In genomic region chr11:5891216-5891800, GRCh38 we compare ENCODE assay signal across 8 cellular contexts. TPM values are rescaled to one million over a fixed set of nuclear protein-coding genes. Genes with fewer than 3 reads are reported as not detected.
DNase-seq lines count a peak whose midpoint lies in the region; ATAC-seq and TF ChIP-seq lines count a peak whose summit lies in the region.

No MANE protein-coding gene starts in this region.

- 63 to 71% (median 66%) methylated on average over 4 of the region's 4 CpGs for WGBS in psoas muscle, 3 donors

- ATAC-seq in psoas muscle = no peak
- ATAC-seq in GM19035 (IDR thresholded peaks at IDR 0.05; ENCODE audit: unreplicated experiment) = no peak
- no peak for ATAC-seq in HG03097 (IDR thresholded peaks at IDR 0.05; ENCODE audit: low FRiP score, unreplicated experiment)

- H3K4me3 ChIP-seq in coronary artery (no peak overlapping the region), psoas muscle (no peak overlapping the region)

- no peaks in the 10 kb centered on the region for H3K4me1 ChIP-seq in psoas muscle

- H3K27ac ChIP-seq in coronary artery = no peak overlapping the region
- H3K27ac ChIP-seq in psoas muscle = no peak overlapping the region

- no peaks in the 10 kb centered on the region for H3K36me3 ChIP-seq in psoas muscle (ENCODE audit: insufficient read depth in 1 of 2, low read depth in 1 of 2)

- TF ChIP-seq CTCF in coronary artery (IDR thresholded peaks at IDR 0.05) (peak; percentile 51), psoas muscle (IDR thresholded peaks at IDR 0.05) (peak; percentile 37)

- no peaks in the 10 kb centered on the region for H3K9me3 ChIP-seq in psoas muscle

- intact Hi-C loops in psoas muscle (cut with DNase I) = no loop called here

- no peaks in the 10 kb centered on the region for H3K27me3 ChIP-seq in psoas muscle (ENCODE audit: insufficient read depth in 3 of 3, low read length in 2 of 3)

- DNase-seq in NCI-H510A treated with DMSO at 0.1 percent for 48 hours (lab: John Stamatoyannopoulos, UW) (peak; percentile 6), NCI-H510A (lab: John Stamatoyannopoulos, UW) (no peak), NCI-H2227 (lab: John Stamatoyannopoulos, UW; ENCODE audit: unreplicated experiment) (peak; percentile 6), coronary artery (ENCODE audit: low spot score) (no peak), psoas muscle (no peak), COLO668 (lab: John Stamatoyannopoulos, UW; ENCODE audit: unreplicated experiment) (no peak)

RNA-seq across cellular contexts. Expression of gene OR52E5, which starts 1.7 kb away (rescaled TPM):
- total RNA-seq in psoas muscle = not detected
- polyA plus RNA-seq in psoas muscle = not detected

RNA-seq across cellular contexts. Expression of gene OR52E4, which starts 10.9 kb away (rescaled TPM):
- total RNA-seq in psoas muscle = not detected
- polyA plus RNA-seq in psoas muscle = not detected

RNA-seq across cellular contexts. Expression of gene OR52E8, which starts 33.8 kb away (rescaled TPM):
- not detected for total RNA-seq in psoas muscle
- not detected for polyA plus RNA-seq in psoas muscle

RNA-seq across cellular contexts. Expression of gene OR52E6, which starts 49.6 kb away (rescaled TPM):
- total RNA-seq in psoas muscle = not detected
- polyA plus RNA-seq in psoas muscle = not detected

RNA-seq across cellular contexts. Expression of gene OR56A3, which starts 50.7 kb away (rescaled TPM):
- not detected for total RNA-seq in psoas muscle
- polyA plus RNA-seq in psoas muscle = not detected

Comparison
In these comparisons a context has a peak if more than half of its experiments do, and no peak if none do; other contexts are left out.
1. DNase-seq: peak in NCI-H510A treated with DMSO at 0.1 percent for 48 hours (single experiment) and NCI-H2227 (single experiment); none in NCI-H510A (single experiment), coronary artery (single experiment), psoas muscle (0 of 2) and COLO668 (single experiment).